ENCODE assay signal across 1 cellular context in the genomic region with DNA sequence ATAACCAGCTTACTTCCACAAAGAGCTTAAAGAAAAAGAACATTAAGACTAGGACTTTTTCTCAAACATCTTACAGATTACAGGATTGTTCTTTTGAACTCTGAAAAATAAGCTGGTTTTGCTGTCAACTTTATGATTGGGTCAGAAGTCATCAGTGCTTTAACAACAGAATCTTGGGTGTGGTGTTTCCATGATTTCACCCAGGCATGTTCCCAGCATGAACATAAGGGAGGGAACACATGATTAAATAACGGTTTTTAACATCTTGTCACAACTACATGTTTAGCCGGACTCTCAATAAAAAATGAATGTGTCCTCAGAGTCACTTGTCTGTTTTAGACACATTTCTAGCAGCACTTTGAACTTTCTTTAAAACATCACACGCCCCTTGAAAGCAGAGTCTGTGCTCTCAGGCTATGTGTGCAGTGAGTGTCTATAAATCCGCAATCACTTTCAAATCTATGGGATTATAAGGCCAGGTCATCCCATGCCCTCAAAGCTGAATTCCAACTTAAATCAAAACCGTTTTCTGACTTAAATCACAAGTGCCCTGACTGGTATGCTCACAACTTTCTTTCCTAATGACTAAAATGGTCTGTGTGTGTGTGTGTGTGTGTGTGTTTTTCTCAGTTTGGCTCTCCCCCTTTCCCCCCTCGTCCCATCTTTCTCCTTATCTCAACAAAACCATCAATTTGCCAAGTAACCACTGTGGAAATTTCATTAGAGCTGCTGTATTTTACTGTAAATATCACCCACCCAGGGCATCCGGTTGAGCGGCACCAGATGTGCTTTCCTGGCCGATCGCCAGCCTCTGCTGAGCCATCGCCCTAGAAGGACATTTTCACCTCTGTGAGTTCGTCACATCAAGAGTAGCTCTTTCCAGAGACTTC.
TF ChIP-seq lines count a peak whose summit lies in the region.

No MANE protein-coding gene starts in this region.

TF ChIP-seq in K562, 482 proteins besides CTCF, POLR2A, EP300 and RAD21 (continued from another document):
- TF ChIP-seq, protein P1, sequence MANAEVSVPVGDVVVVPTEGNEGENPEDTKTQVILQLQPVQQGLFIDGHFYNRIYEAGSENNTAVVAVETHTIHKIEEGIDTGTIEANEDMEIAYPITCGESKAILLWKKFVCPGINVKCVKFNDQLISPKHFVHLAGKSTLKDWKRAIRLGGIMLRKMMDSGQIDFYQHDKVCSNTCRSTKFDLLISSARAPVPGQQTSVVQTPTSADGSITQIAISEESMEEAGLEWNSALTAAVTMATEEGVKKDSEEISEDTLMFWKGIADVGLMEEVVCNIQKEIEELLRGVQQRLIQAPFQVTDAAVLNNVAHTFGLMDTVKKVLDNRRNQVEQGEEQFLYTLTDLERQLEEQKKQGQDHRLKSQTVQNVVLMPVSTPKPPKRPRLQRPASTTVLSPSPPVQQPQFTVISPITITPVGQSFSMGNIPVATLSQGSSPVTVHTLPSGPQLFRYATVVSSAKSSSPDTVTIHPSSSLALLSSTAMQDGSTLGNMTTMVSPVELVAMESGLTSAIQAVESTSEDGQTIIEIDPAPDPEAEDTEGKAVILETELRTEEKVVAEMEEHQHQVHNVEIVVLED (CRISPR knock-in tag; IDR thresholded peaks at IDR 0.05): no peak
- no peak for TF ChIP-seq HDGF (IDR thresholded peaks at IDR 0.05)
- TF ChIP-seq, protein P2, sequence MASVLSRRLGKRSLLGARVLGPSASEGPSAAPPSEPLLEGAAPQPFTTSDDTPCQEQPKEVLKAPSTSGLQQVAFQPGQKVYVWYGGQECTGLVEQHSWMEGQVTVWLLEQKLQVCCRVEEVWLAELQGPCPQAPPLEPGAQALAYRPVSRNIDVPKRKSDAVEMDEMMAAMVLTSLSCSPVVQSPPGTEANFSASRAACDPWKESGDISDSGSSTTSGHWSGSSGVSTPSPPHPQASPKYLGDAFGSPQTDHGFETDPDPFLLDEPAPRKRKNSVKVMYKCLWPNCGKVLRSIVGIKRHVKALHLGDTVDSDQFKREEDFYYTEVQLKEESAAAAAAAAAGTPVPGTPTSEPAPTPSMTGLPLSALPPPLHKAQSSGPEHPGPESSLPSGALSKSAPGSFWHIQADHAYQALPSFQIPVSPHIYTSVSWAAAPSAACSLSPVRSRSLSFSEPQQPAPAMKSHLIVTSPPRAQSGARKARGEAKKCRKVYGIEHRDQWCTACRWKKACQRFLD (CRISPR knock-in tag; IDR thresholded peaks at IDR 0.05): no peak; the same call in 1 of the 2 replicates
- no peak for TF ChIP-seq KDM4B (IDR thresholded peaks at IDR 0.05; ENCODE audit: borderline replicate concordance in 2 of 2, low read depth in 1 of 2)
- TF ChIP-seq ZNF57 (CRISPR knock-in tag; IDR thresholded peaks at IDR 0.05): no peak
- no peak for TF ChIP-seq ZNF785 (CRISPR knock-in tag; IDR thresholded peaks at IDR 0.05)
- TF ChIP-seq ELF4 (CRISPR knock-in tag; IDR thresholded peaks at IDR 0.05): no peak
- TF ChIP-seq MEF2A (IDR thresholded peaks at IDR 0.05; ENCODE audit: control insufficient read depth, low read depth, low read length): no peak
- no peak for TF ChIP-seq PHF20 (IDR thresholded peaks at IDR 0.05; ENCODE audit: partially characterized antibody)
- no peak for TF ChIP-seq KLF13 (tag; IDR thresholded peaks at IDR 0.05; ENCODE audit: borderline replicate concordance, low read depth)
- no peak for TF ChIP-seq NR2C2 (CRISPR knock-in tag; IDR thresholded peaks at IDR 0.05)
- TF ChIP-seq NR2C2 (tag; IDR thresholded peaks at IDR 0.05): peak; percentile 42; the same call in 1 of the 2 replicates
- TF ChIP-seq ZBTB17 (CRISPR knock-in tag; IDR thresholded peaks at IDR 0.05): no peak; the same call in 1 of the 2 replicates
- TF ChIP-seq RHOXF2B (CRISPR knock-in tag; conservative IDR thresholded peaks at IDR 0.05): no peak
- TF ChIP-seq DMBX1 (CRISPR knock-in tag; IDR thresholded peaks at IDR 0.05; ENCODE audit: borderline replicate concordance): no peak
- no peak for TF ChIP-seq ZNF551 (CRISPR knock-in tag; IDR thresholded peaks at IDR 0.05)
- no peak for TF ChIP-seq PCBP2 (IDR thresholded peaks at IDR 0.05; ENCODE audit: low read depth, low read length, poor library complexity, severe bottlenecking)
- TF ChIP-seq ZNF140 (CRISPR knock-in tag; IDR thresholded peaks at IDR 0.05): no peak
- TF ChIP-seq MCM3 (IDR thresholded peaks at IDR 0.05): no peak
- TF ChIP-seq, protein P3, sequence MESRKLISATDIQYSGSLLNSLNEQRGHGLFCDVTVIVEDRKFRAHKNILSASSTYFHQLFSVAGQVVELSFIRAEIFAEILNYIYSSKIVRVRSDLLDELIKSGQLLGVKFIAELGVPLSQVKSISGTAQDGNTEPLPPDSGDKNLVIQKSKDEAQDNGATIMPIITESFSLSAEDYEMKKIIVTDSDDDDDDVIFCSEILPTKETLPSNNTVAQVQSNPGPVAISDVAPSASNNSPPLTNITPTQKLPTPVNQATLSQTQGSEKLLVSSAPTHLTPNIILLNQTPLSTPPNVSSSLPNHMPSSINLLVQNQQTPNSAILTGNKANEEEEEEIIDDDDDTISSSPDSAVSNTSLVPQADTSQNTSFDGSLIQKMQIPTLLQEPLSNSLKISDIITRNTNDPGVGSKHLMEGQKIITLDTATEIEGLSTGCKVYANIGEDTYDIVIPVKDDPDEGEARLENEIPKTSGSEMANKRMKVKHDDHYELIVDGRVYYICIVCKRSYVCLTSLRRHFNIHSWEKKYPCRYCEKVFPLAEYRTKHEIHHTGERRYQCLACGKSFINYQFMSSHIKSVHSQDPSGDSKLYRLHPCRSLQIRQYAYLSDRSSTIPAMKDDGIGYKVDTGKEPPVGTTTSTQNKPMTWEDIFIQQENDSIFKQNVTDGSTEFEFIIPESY (CRISPR knock-in tag; IDR thresholded peaks at IDR 0.05): no peak
- TF ChIP-seq TRIM24 (IDR thresholded peaks at IDR 0.05): peak; percentile 37 to 55; a peak in 1 of 4 replicates
- TF ChIP-seq PRPF4 (IDR thresholded peaks at IDR 0.05; ENCODE audit: insufficient read depth, low read depth, low read length, poor library complexity, severe bottlenecking): no peak
- no peak for TF ChIP-seq XRCC3 (IDR thresholded peaks at IDR 0.05)
- no peak for TF ChIP-seq NCOA4 (IDR thresholded peaks at IDR 0.05; ENCODE audit: partially characterized antibody)
- 0 out of 2 replicates have a peak, but pooled peaks have one; percentile 21 for TF ChIP-seq JUN (IDR thresholded peaks at IDR 0.05; ENCODE audit: borderline replicate concordance, low read depth, low read length)
- no peak for TF ChIP-seq JUN (CRISPR knock-in tag; IDR thresholded peaks at IDR 0.05; ENCODE audit: borderline replicate concordance)
- TF ChIP-seq, protein P4, sequence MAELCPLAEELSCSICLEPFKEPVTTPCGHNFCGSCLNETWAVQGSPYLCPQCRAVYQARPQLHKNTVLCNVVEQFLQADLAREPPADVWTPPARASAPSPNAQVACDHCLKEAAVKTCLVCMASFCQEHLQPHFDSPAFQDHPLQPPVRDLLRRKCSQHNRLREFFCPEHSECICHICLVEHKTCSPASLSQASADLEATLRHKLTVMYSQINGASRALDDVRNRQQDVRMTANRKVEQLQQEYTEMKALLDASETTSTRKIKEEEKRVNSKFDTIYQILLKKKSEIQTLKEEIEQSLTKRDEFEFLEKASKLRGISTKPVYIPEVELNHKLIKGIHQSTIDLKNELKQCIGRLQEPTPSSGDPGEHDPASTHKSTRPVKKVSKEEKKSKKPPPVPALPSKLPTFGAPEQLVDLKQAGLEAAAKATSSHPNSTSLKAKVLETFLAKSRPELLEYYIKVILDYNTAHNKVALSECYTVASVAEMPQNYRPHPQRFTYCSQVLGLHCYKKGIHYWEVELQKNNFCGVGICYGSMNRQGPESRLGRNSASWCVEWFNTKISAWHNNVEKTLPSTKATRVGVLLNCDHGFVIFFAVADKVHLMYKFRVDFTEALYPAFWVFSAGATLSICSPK (IDR thresholded peaks at IDR 0.05; ENCODE audit: borderline replicate concordance): no peak
- TF ChIP-seq DIDO1 (tag; IDR thresholded peaks at IDR 0.05; ENCODE audit: low read depth): no peak
